ENCODE assay signal across 8 cellular contexts in genomic region chr12:53219956-53220856, GRCh38. TPM values are rescaled to one million over a fixed set of nuclear protein-coding genes. Genes with fewer than 3 reads are reported as not detected.
DNase-seq lines count a peak whose midpoint lies in the region; ATAC-seq, FAIRE-seq and TF ChIP-seq lines count a peak whose summit lies in the region.

No MANE protein-coding gene starts in this region.

- TF ChIP-seq POLR2A in GM12892 (IDR thresholded peaks at IDR 0.05; ENCODE audit: low read depth, low read length), result no peak

- DNase-seq in GM12892 (ENCODE audit: insufficient read length) (peak; percentile 85), NCI-H2227 (lab: John Stamatoyannopoulos, UW; ENCODE audit: unreplicated experiment) (peak; percentile 68), dorsolateral prefrontal cortex (peak in 9 of 10 donors; percentile 53 to 82 (median 69)), lower lobe of right lung (peak; percentile 88), pons (ENCODE audit: low spot score) (no peak)
- DNase-seq in activated CD4-positive, alpha-beta T cell treated with anti-CD3 and anti-CD28 coated beads, Interleukin-2, amount 50 U/mL, for 24 hours (ENCODE audit: low read depth in 1 of 2, low spot score in 1 of 2), result peak; percentile 51 to 62
- DNase-seq in stimulated activated CD8-positive, alpha-beta memory T cell treated with anti-CD3 and anti-CD28 coated beads, Interleukin-12 subunit alpha, Interleukin-12 subunit beta, amount 100 ng/mL, for 1 hour (ENCODE audit: low read depth), result peak; percentile 64

- H3K9me3 ChIP-seq in lower lobe of right lung, result no peaks in the 10 kb centered on the region

- H3K4me1 ChIP-seq in lower lobe of right lung, result peaks cover 78% of the 10 kb centered on the region

- no peaks in the 10 kb centered on the region for H3K27me3 ChIP-seq in dorsolateral prefrontal cortex
- H3K27me3 ChIP-seq in lower lobe of right lung (ENCODE audit: low read depth), result no peaks in the 10 kb centered on the region

- H3K36me3 ChIP-seq in lower lobe of right lung, result peaks cover 4% of the 10 kb centered on the region

- ATAC-seq in HG02588 (IDR thresholded peaks at IDR 0.05; ENCODE audit: unreplicated experiment) (peak; percentile 23), lower lobe of right lung (peak; percentile 15 to 34)

- peak overlapping the region; percentile 54 to 87 (median 70) for H3K4me3 ChIP-seq in dorsolateral prefrontal cortex
- peak overlapping the region; percentile 77 for H3K4me3 ChIP-seq in lower lobe of right lung

- no peak for FAIRE-seq in GM12892 (lab: Jason Lieb, UNC)

- TF ChIP-seq CTCF in dorsolateral prefrontal cortex (IDR thresholded peaks at IDR 0.05 in 54 of 56, conservative IDR thresholded peaks at IDR 0.05 in 2 of 56; ENCODE audit: low read depth in 1 of 56, partially characterized antibody in 56 of 56) (no peak), lower lobe of right lung (IDR thresholded peaks at IDR 0.05) (no peak)

- intact Hi-C loops in dorsolateral prefrontal cortex (cut with DNase I) (loop anchor here in 1 of 2 donors (2.0 kb wide), 2 partner anchors 33 to 75 kb away; partner anchors contain the start of gene PFDN5), lower lobe of right lung (cut with DNase I) (no loop called here)

- H3K27ac ChIP-seq in dorsolateral prefrontal cortex (peak overlapping the region in 58 of 59 donors; percentile 53 to 98 (median 92)), lower lobe of right lung (peak overlapping the region; percentile 95)

RNA-seq across cellular contexts. Expression of gene RARG, which starts 11.8 kb away (rescaled TPM):
- polyA plus RNA-seq in GM12892 (2012; ENCODE audit: missing spikeins), result 1.9 TPM
- 10 to 100 TPM in 100 of 120 experiments, 1 to 10 TPM in 20; 5.6 to 27.3 (median 13.3) TPM for total RNA-seq in dorsolateral prefrontal cortex
- total RNA-seq in lower lobe of right lung, result 30.1 TPM

RNA-seq across cellular contexts. Expression of gene ITGB7, which starts 13.2 kb away (rescaled TPM):
- 103 TPM for polyA plus RNA-seq in GM12892 (2012; ENCODE audit: missing spikeins)
- total RNA-seq in dorsolateral prefrontal cortex (1 to 10 TPM in 98 of 120 experiments, under 1 TPM in 20, not detected in 2; 0.43 to 4.9 (median 1.5) TPM), lower lobe of right lung (9.7 TPM)

RNA-seq across cellular contexts. Expression of gene CSAD, which starts 39.5 kb away (rescaled TPM):
- polyA plus RNA-seq in GM12892 (2012; ENCODE audit: missing spikeins), result 14.2 TPM
- 10 to 100 TPM; 28.2 to 90.7 (median 62.4) TPM for total RNA-seq in dorsolateral prefrontal cortex
- total RNA-seq in lower lobe of right lung, result 39.2 TPM

RNA-seq across cellular contexts. Expression of gene ZNF740, which starts 39.7 kb away (rescaled TPM):
- polyA plus RNA-seq in GM12892 (2012; ENCODE audit: missing spikeins), result 13.7 TPM
- 10 to 100 TPM; 29.1 to 79.4 (median 48.6) TPM for total RNA-seq in dorsolateral prefrontal cortex
- total RNA-seq in lower lobe of right lung, result 49.5 TPM

RNA-seq across cellular contexts. Expression of gene ESPL1, which starts 47.9 kb away (rescaled TPM):
- 12.5 TPM for polyA plus RNA-seq in GM12892 (2012; ENCODE audit: missing spikeins)
- 1 to 10 TPM in 3 of 120 experiments, under 1 TPM in 60, not detected in 57; 0.07 to 1.8 (median 0.25) TPM for total RNA-seq in dorsolateral prefrontal cortex
- total RNA-seq in lower lobe of right lung, result 2.2 TPM
